8 cellular contexts compared by ENCODE assay signal in genomic region chr4:76951333-76952033, GRCh38. TPM values are rescaled to one million over a fixed set of nuclear protein-coding genes. Genes with fewer than 3 reads are reported as not detected.
A peak's percentile ranks its signal among the peaks of the same experiment; 100 is the strongest.
DNase-seq lines count a peak whose midpoint lies in the region; ATAC-seq, FAIRE-seq and TF ChIP-seq lines count a peak whose summit lies in the region.

No MANE protein-coding gene starts in this region.

- no peaks in the 10 kb centered on the region for H3K9me3 Mint-ChIP-seq in CD14-positive monocyte

- peak overlapping the region; percentile 65 for H3K4me2 ChIP-seq in neural cell (ENCODE audit: low read length)

- no peaks in the 10 kb centered on the region for H3K36me3 Mint-ChIP-seq in CD14-positive monocyte

- no peak overlapping the region for H3K27ac Mint-ChIP-seq in CD14-positive monocyte

- H3K4me3 ChIP-seq in MG63 (peak overlapping the region; percentile 77), ectodermal cell (ENCODE audit: insufficient read depth, low read depth, low read length) (peak overlapping the region; percentile 91), neural cell (ENCODE audit: low read length) (peak overlapping the region; percentile 96)

- no peaks in the 10 kb centered on the region for H4K20me1 ChIP-seq in neural cell (ENCODE audit: insufficient read depth)

- peaks cover 21% of the 10 kb centered on the region for H3K4me1 ChIP-seq in ectodermal cell (ENCODE audit: control insufficient read depth, insufficient read depth, low read length)

- H3F3A ChIP-seq in neural cell (ENCODE audit: insufficient read depth, low read length, poor library complexity, severe bottlenecking) = peaks cover 3% of the 10 kb centered on the region

- no peak for FAIRE-seq in urothelium cell line (lab: Jason Lieb, UNC)

- no peak for TF ChIP-seq RAD21 in neural cell (conservative IDR thresholded peaks at IDR 0.05)

- H2AFZ ChIP-seq in neural cell (ENCODE audit: low read depth, low read length) = no peak overlapping the region

- DNase-seq in CD14-positive monocyte (ENCODE audit: low spot score) = no peak
- DNase-seq in MG63 = no peak
- no peak for DNase-seq in urothelium cell line (ENCODE audit: low spot score)
- DNase-seq in DMS53 treated with DMSO at 0.1 percent for 48 hours (lab: John Stamatoyannopoulos, UW; ENCODE audit: unreplicated experiment) = no peak
- no peak for DNase-seq in effector CD4-positive, alpha-beta T cell

- peaks cover 13 to 40% (median 21%) of the 10 kb centered on the region in 3 donors for H3K27me3 Mint-ChIP-seq in CD14-positive monocyte (ENCODE audit: low read depth in 3 of 3)

- H3K4me3 Mint-ChIP-seq in CD14-positive monocyte = peak overlapping the region; percentile 87 to 95

- H3K27ac ChIP-seq in ectodermal cell (ENCODE audit: insufficient read depth, low read depth, low read length, poor library complexity, severe bottlenecking) (no peak overlapping the region), neural cell (ENCODE audit: low read length) (peak overlapping the region; percentile 88)

- no peaks in the 10 kb centered on the region for H3K9me2 ChIP-seq in neural cell (ENCODE audit: insufficient read depth, low read length)

- H3K4me1 Mint-ChIP-seq in CD14-positive monocyte = peaks cover 21% of the 10 kb centered on the region

- H3K36me3 ChIP-seq in MG63 (peaks cover 8% of the 10 kb centered on the region), ectodermal cell (ENCODE audit: control insufficient read depth, insufficient read depth, low read length) (no peaks in the 10 kb centered on the region), neural cell (ENCODE audit: insufficient read depth, low read length) (no peaks in the 10 kb centered on the region)

- 18 to 23% methylated on average over 3 to 5 of the region's 9 CpGs for WGBS in ectodermal cell, 2 experiments

- peaks cover 64% of the 10 kb centered on the region for H3K79me2 ChIP-seq in neural cell (replicated peaks; ENCODE audit: insufficient read depth, low read length)

- no peak for TF ChIP-seq CTCF in CD14-positive monocyte (IDR thresholded peaks at IDR 0.05)
- no peak for TF ChIP-seq CTCF in neural cell (IDR thresholded peaks at IDR 0.05; ENCODE audit: poor library complexity, severe bottlenecking)

- intact Hi-C loops in CD14-positive monocyte (cut with micrococcal nuclease) = no loop called here

- no peak for ATAC-seq in HG02970 (IDR thresholded peaks at IDR 0.05; ENCODE audit: low FRiP score, unreplicated experiment)

- H3K9me3 ChIP-seq in MG63 = no peaks in the 10 kb centered on the region
- no peaks in the 10 kb centered on the region for H3K9me3 ChIP-seq in ectodermal cell (ENCODE audit: control insufficient read depth, low read length)
- H3K9me3 ChIP-seq in neural cell (ENCODE audit: low read length) = no peaks in the 10 kb centered on the region

- H3K9ac ChIP-seq in neural cell (ENCODE audit: low read length) = peak overlapping the region; percentile 91

- TF ChIP-seq EP300 in neural cell (conservative IDR thresholded peaks at IDR 0.05; ENCODE audit: poor library complexity, severe bottlenecking) = no peak

- H3K27me3 ChIP-seq in MG63 (no peaks in the 10 kb centered on the region), ectodermal cell (ENCODE audit: control insufficient read depth, insufficient read depth, low read length, poor library complexity, severe bottlenecking) (peaks cover 8% of the 10 kb centered on the region), neural cell (ENCODE audit: insufficient read depth, low read depth, low read length) (no peaks in the 10 kb centered on the region)

TF ChIP-seq in neural cell, 6 proteins besides CTCF, POLR2A, EP300 and RAD21:
- TF ChIP-seq REST (IDR thresholded peaks at IDR 0.05; ENCODE audit: borderline replicate concordance) (no peak), POLR2AphosphoS5 (IDR thresholded peaks at IDR 0.05) (no peak), TAF1 (IDR thresholded peaks at IDR 0.05; ENCODE audit: low read depth) (peak; percentile 26), EZH2 (IDR thresholded peaks at IDR 0.05; ENCODE audit: borderline replicate concordance, insufficient read depth, low read length, poor library complexity, severe bottlenecking) (no peak), SMC3 (conservative IDR thresholded peaks at IDR 0.05; ENCODE audit: poor library complexity) (no peak), MXI1 (conservative IDR thresholded peaks at IDR 0.05; ENCODE audit: poor library complexity, severe bottlenecking) (no peak)

RNA-seq across cellular contexts. Expression of gene SEPTIN11, which starts 1.9 kb away (rescaled TPM):
- polyA plus RNA-seq in CD14-positive monocyte (10 to 100 TPM in 1 of 2 donors, 1 to 10 TPM in 1; 8.8 to 14.8 TPM), neural cell (61.3 and 110 TPM in 2 replicates)
- 20.5 and 23.0 TPM in 2 replicates for total RNA-seq in MG63 (2014; rRNA removed; shearing (Covaris generic); ENCODE audit: low replicate concordance)
- polyA plus RNA-seq in ectodermal cell (2013, experiment 1 of 4) = 139 TPM
- polyA plus RNA-seq in ectodermal cell (2013, experiment 2 of 4) = 146 TPM
- 104 TPM for polyA plus RNA-seq in ectodermal cell (2013, experiment 3 of 4)
- 114 TPM for polyA plus RNA-seq in ectodermal cell (2013, experiment 4 of 4)
- 131 and 186 TPM in 2 replicates for polyA minus RNA-seq in neural cell

RNA-seq across cellular contexts. Expression of gene SOWAHB, which starts 53.5 kb away (rescaled TPM):
- polyA plus RNA-seq in CD14-positive monocyte (not detected), neural cell (not detected in 2 replicates)
- not detected in 2 replicates for total RNA-seq in MG63 (2014; rRNA removed; shearing (Covaris generic); ENCODE audit: low replicate concordance)
- 0.24 TPM for polyA plus RNA-seq in ectodermal cell (2013, experiment 1 of 4)
- 0.34 TPM for polyA plus RNA-seq in ectodermal cell (2013, experiment 2 of 4)
- 0.21 TPM for polyA plus RNA-seq in ectodermal cell (2013, experiment 3 of 4)
- 0.20 TPM for polyA plus RNA-seq in ectodermal cell (2013, experiment 4 of 4)
- polyA minus RNA-seq in neural cell = 0.24 and 0.46 TPM in 2 replicates
